10 cellular contexts compared by ENCODE assay signal in genomic region chr7:118918556-118918955, GRCh38.
DNase-seq lines count a peak whose midpoint lies in the region; ATAC-seq and TF ChIP-seq lines count a peak whose summit lies in the region.
"Had no signal": no experiment of that assay in that cellular context is flagged by ENCODE, and none has a peak within 500 bp of the region (broad histone marks: within the 10 kb centered on the region; RNA-seq: fewer than 3 reads in every experiment).

No MANE protein-coding gene starts in this region.

- no peaks in the 10 kb centered on the region for H3K36me3 ChIP-seq in Karpas-422 (ENCODE audit: insufficient read depth, low read length)
- no peaks in the 10 kb centered on the region for H3K36me3 ChIP-seq in PC-9 (ENCODE audit: low read depth)
- no peaks in the 10 kb centered on the region for H3K36me3 ChIP-seq in ovary
- H3K36me3 ChIP-seq in osteoblast (ENCODE audit: insufficient read depth, low read length): no peaks in the 10 kb centered on the region

- TF ChIP-seq EP300 in ovary (IDR thresholded peaks at IDR 0.05): no peak

- 26 to 55% (median 26%) methylated on average over 2 of the region's 2 CpGs for WGBS in ovary, 3 donors

- TF ChIP-seq CTCF in PC-9 (conservative IDR thresholded peaks at IDR 0.05) (peak; percentile 72), fibroblast of the aortic adventitia (IDR thresholded peaks at IDR 0.05; ENCODE audit: insufficient read depth, low read length) (no peak), ovary (IDR thresholded peaks at IDR 0.05) (no peak), osteoblast (IDR thresholded peaks at IDR 0.05; ENCODE audit: extremely low read depth, low read depth, low read length) (no peak)

- no TSS peak for BruUV-seq in PC-9 (replicated peaks; lab: Mats Ljungman, UMichigan)

- H3K4me2 ChIP-seq in Karpas-422 (ENCODE audit: low read depth, low read length, poor library complexity, severe bottlenecking): no peak overlapping the region
- H3K4me2 ChIP-seq in PC-9: no peak overlapping the region
- no peak overlapping the region for H3K4me2 ChIP-seq in osteoblast (ENCODE audit: insufficient read depth, low read length)

- H3K27ac ChIP-seq in Karpas-422 (ENCODE audit: low read length) (no peak overlapping the region), PC-9 (no peak overlapping the region), ovary (no peak overlapping the region), osteoblast (ENCODE audit: low read depth, low read length) (no peak overlapping the region)

- intact Hi-C loops in PC-9 (cut with micrococcal nuclease; ENCODE audit: unreplicated experiment) (loop anchor here (1.0 to 5.0 kb wide), 3 partner anchors 258 to 1809 kb away; no protein-coding TSS in a partner anchor), ovary (cut with DNase I) (no loop called here)

- H3K4me3 ChIP-seq in Karpas-422 (ENCODE audit: low read length): no peak overlapping the region
- H3K4me3 ChIP-seq in PC-9: no peak overlapping the region
- no peak overlapping the region for H3K4me3 ChIP-seq in fibroblast of the aortic adventitia (ENCODE audit: low read depth, low read length)
- no peak overlapping the region for H3K4me3 ChIP-seq in ovary
- H3K4me3 ChIP-seq in osteoblast (ENCODE audit: insufficient read depth, low read length): no peak overlapping the region

- no peaks in the 10 kb centered on the region for H3K9me2 ChIP-seq in Karpas-422 (replicated peaks; ENCODE audit: insufficient read depth, low read length)
- no peaks in the 10 kb centered on the region; the same call in 1 of the 2 replicates for H3K9me2 ChIP-seq in PC-9 (ENCODE audit: insufficient read depth)

- H4K20me1 ChIP-seq in Karpas-422 (ENCODE audit: insufficient read depth, low read depth, low read length) (no peaks in the 10 kb centered on the region), PC-9 (ENCODE audit: insufficient read depth) (no peaks in the 10 kb centered on the region), osteoblast (ENCODE audit: insufficient read depth, low read length) (no peaks in the 10 kb centered on the region)

- in situ Hi-C loops in ACHN (cut with HindIII; ENCODE audit: low pct_ligation_motif_present, low pct_unique_long_range_greater_than_20kb, low sequenced_read_pairs): loop anchor here (25.0 kb wide), 1 partner anchor 269 kb away; no protein-coding TSS in a partner anchor

- POLR2A ChIA-PET in PC-9 (lab: Charles Lee; ENCODE audit: unreplicated experiment): no interaction called here

- H3F3A ChIP-seq in PC-9 (ENCODE audit: insufficient read depth, low read depth): no peaks in the 10 kb centered on the region

- peak; percentile 60 for DNase-seq in ACHN
- DNase-seq in Karpas-422: peak; percentile 72
- peak in 1 of 2 experiments; percentile 42 for DNase-seq in PC-9
- DNase-seq in fibroblast of the aortic adventitia (ENCODE audit: low read depth): peak; percentile 14
- DNase-seq in ovary: no peak
- DNase-seq in activated CD8-positive, alpha-beta memory T cell treated with anti-CD3 and anti-CD28 coated beads for 24 hours: no peak
- DNase-seq in osteoblast (ENCODE audit: insufficient read length, low spot score, missing footprints): no peak
- DNase-seq: activated T-cell treated with anti-CD3 and anti-CD28 coated beads, Interleukin-2, amount 50 U/mL, for 1 hour; NCI-H1436 had no signal

- CTCF ChIA-PET in PC-9 (lab: Charles Lee): no interaction called here

- no peaks in the 10 kb centered on the region for H3K79me2 ChIP-seq in Karpas-422 (ENCODE audit: low read length)
- no peaks in the 10 kb centered on the region for H3K79me2 ChIP-seq in PC-9 (ENCODE audit: low read depth)
- H3K79me2 ChIP-seq in osteoblast (ENCODE audit: insufficient read depth, low read length): no peaks in the 10 kb centered on the region

- TF ChIP-seq POLR2A in ovary (IDR thresholded peaks at IDR 0.05): no peak

- H3K9ac ChIP-seq in Karpas-422 (ENCODE audit: low read length): no peak overlapping the region

- H3K9me3 ChIP-seq in Karpas-422 (ENCODE audit: low read length) (no peaks in the 10 kb centered on the region), PC-9 (ENCODE audit: insufficient read depth, low read depth) (no peaks in the 10 kb centered on the region), ovary (no peaks in the 10 kb centered on the region), osteoblast (ENCODE audit: low read depth, low read length) (peaks cover 2% of the 10 kb centered on the region)

- no peak overlapping the region for H2AFZ ChIP-seq in Karpas-422 (ENCODE audit: low read length)
- H2AFZ ChIP-seq in PC-9: no peak overlapping the region
- H2AFZ ChIP-seq in osteoblast (ENCODE audit: low read length): no peak overlapping the region

- no peaks in the 10 kb centered on the region for H3K27me3 ChIP-seq in Karpas-422 (ENCODE audit: low read length)
- no peaks in the 10 kb centered on the region for H3K27me3 ChIP-seq in PC-9 (ENCODE audit: insufficient read depth, low read depth)
- peaks cover 2% of the 10 kb centered on the region for H3K27me3 ChIP-seq in ovary
- H3K27me3 ChIP-seq in osteoblast (ENCODE audit: insufficient read depth, low read length): no peaks in the 10 kb centered on the region

- H3K4me1 ChIP-seq in Karpas-422 (ENCODE audit: low read length) (no peaks in the 10 kb centered on the region), PC-9 (replicated peaks; ENCODE audit: insufficient read depth) (no peaks in the 10 kb centered on the region), ovary (ENCODE audit: insufficient read depth) (no peaks in the 10 kb centered on the region), osteoblast (ENCODE audit: insufficient read depth, low read length) (no peaks in the 10 kb centered on the region)

- ATAC-seq in HG03432 (IDR thresholded peaks at IDR 0.05; ENCODE audit: unreplicated experiment): no peak

Comparison
In these comparisons a context has a peak if more than half of its experiments do, and no peak if none do; other contexts are left out.
1. DNase-seq: peak in ACHN (single experiment), Karpas-422 (single experiment) and fibroblast of the aortic adventitia (single experiment); none in ovary (0 of 5), activated CD8-positive, alpha-beta memory T cell treated with anti-CD3 and anti-CD28 coated beads for 24 hours (single experiment) and osteoblast (single experiment).